ENCODE assay signal across 22 cellular contexts in genomic region chr2:19003554-19003953, GRCh38.
DNase-seq lines count a peak whose midpoint lies in the region; ATAC-seq, FAIRE-seq and TF ChIP-seq lines count a peak whose summit lies in the region.
"Had no signal": no experiment of that assay in that cellular context is flagged by ENCODE, and none has a peak within 500 bp of the region (broad histone marks: within the 10 kb centered on the region; RNA-seq: fewer than 3 reads in every experiment).

No MANE protein-coding gene starts in this region.

- no peak for ATAC-seq in GM19328 (IDR thresholded peaks at IDR 0.05; ENCODE audit: unreplicated experiment)
- ATAC-seq: CD8-positive, alpha-beta T cell; GM12878; HCT116; K562 had no signal

- H3K4me3 ChIP-seq in breast epithelium, result no peak overlapping the region
- H3K4me3 ChIP-seq: BLaER1, GM12878, GM23248, K562 had no signal

- in situ Hi-C loops in T47D (cut with HindIII; ENCODE audit: low pct_unique_long_range_greater_than_20kb, low sequenced_read_pairs), result no loop called here

- H3K4me1 ChIP-seq in breast epithelium, result no peaks in the 10 kb centered on the region

- DNase-seq in T47D (ENCODE audit: low read depth in 1 of 2, low spot score in 1 of 2), result peak; percentile 7 to 66
- no peak for DNase-seq in breast epithelium (ENCODE audit: low spot score in 2 of 2)
- DNase-seq in urothelium cell line (ENCODE audit: low spot score), result no peak
- DNase-seq in medulla oblongata (ENCODE audit: extremely low spot score), result no peak
- no peak for DNase-seq in DMS153 treated with DMSO at 0.1 percent for 48 hours (lab: John Stamatoyannopoulos, UW; ENCODE audit: unreplicated experiment)
- DNase-seq: Calu3; CD8-positive, alpha-beta T cell; DMS53; DND-41; EL; GM23248; H7; HFFc6; IMR-90 had no signal

- no peaks in the 10 kb centered on the region for H3K27me3 ChIP-seq in breast epithelium
- H3K27me3 ChIP-seq: BLaER1 had no signal

- no peaks in the 10 kb centered on the region for H3K9me3 ChIP-seq in breast epithelium
- H3K9me3 ChIP-seq: BLaER1 had no signal

- peak; percentile 71 for FAIRE-seq in endometrium (lab: Jason Lieb, UNC)
- peak; percentile 5 for FAIRE-seq in urothelium cell line (lab: Jason Lieb, UNC)
- FAIRE-seq: GM12878, HTR-8/SVneo, K562 had no signal

- no peak overlapping the region for H3K27ac ChIP-seq in breast epithelium
- H3K27ac ChIP-seq: 22Rv1, BLaER1, GM23248 had no signal

- TF ChIP-seq CTCF in breast epithelium (IDR thresholded peaks at IDR 0.05), result no peak

- TF ChIP-seq POLR2A in breast epithelium (IDR thresholded peaks at IDR 0.05), result no peak

- no peaks in the 10 kb centered on the region for H3K36me3 ChIP-seq in breast epithelium
- H3K36me3 ChIP-seq: BLaER1 had no signal

- intact Hi-C loops in breast epithelium (cut with DNase I; ENCODE audit: low total_unique reads), result no loop called here

Comparison
In these comparisons a context has a peak if more than half of its experiments do, and no peak if none do; other contexts are left out.
1. DNase-seq: peak in T47D (2 of 2); none in breast epithelium (0 of 2), urothelium cell line (single experiment), medulla oblongata (single experiment) and DMS153 treated with DMSO at 0.1 percent for 48 hours (single experiment).